Comparison of ENCODE assay signal across 8 cellular contexts in genomic region chr1:33429846-33430750, GRCh38. TPM values are rescaled to one million over a fixed set of nuclear protein-coding genes. Genes with fewer than 3 reads are reported as not detected.
A peak's percentile ranks its signal among the peaks of the same experiment; 100 is the strongest.
DNase-seq lines count a peak whose midpoint lies in the region; ATAC-seq and TF ChIP-seq lines count a peak whose summit lies in the region.

No MANE protein-coding gene starts in this region.

- H3K4me1 ChIP-seq in BE2C (no peaks in the 10 kb centered on the region), RWPE2 (ENCODE audit: insufficient read depth, poor library complexity, severe bottlenecking) (peaks cover 47% of the 10 kb centered on the region), endodermal cell (ENCODE audit: control insufficient read depth, insufficient read depth, low read length) (peaks cover 8% of the 10 kb centered on the region), muscle layer of duodenum (ENCODE audit: control insufficient read depth in 1 of 2, insufficient read depth in 2 of 2, low read length in 2 of 2) (peaks cover 3 to 15% of the 10 kb centered on the region in 2 donors), aorta (ENCODE audit: control insufficient read depth in 1 of 2, insufficient read depth in 2 of 2, low read length in 2 of 2) (peaks cover 0 to 7% of the 10 kb centered on the region in 2 donors)

- DNase-seq in BE2C, result peak; percentile 14
- no peak for DNase-seq in RWPE2 (ENCODE audit: low spot score)
- no peak for DNase-seq in endodermal cell
- DNase-seq in aorta, result peak; percentile 61 to 84
- no peak for DNase-seq in NK-92 treated with Interleukin-12 subunit alpha and Interleukin-12 subunit beta, amount 100 ng/mL, for 24 hours (lab: John Stamatoyannopoulos, UW)

- intact Hi-C loops in aorta (cut with DNase I), result no loop called here

- H3K27ac ChIP-seq in RWPE2 (ENCODE audit: poor library complexity, severe bottlenecking) (peak overlapping the region; percentile 93), endodermal cell (ENCODE audit: low read depth, low read length) (no peak overlapping the region), muscle layer of duodenum (ENCODE audit: low read length) (no peak overlapping the region), aorta (ENCODE audit: low read depth in 1 of 2, low read length in 2 of 2) (no peak overlapping the region)

- no peaks in the 10 kb centered on the region for H3K9me3 ChIP-seq in BE2C
- no peaks in the 10 kb centered on the region for H3K9me3 ChIP-seq in RWPE2 (ENCODE audit: severe bottlenecking)
- no peaks in the 10 kb centered on the region for H3K9me3 ChIP-seq in endodermal cell (ENCODE audit: control insufficient read depth, low read length)
- no peaks in the 10 kb centered on the region for H3K9me3 ChIP-seq in muscle layer of duodenum (ENCODE audit: control insufficient read depth in 1 of 2, low read length in 2 of 2)
- no peaks in the 10 kb centered on the region for H3K9me3 ChIP-seq in aorta (ENCODE audit: control insufficient read depth, low read length)

- WGBS in endodermal cell (ENCODE audit: insufficient coverage in 1 of 2, insufficient read length in 1 of 2), 2 experiments, result 2 to 5% methylated on average over 13 to 66 of the region's 66 CpGs
- WGBS in aorta, 2 donors, result 9 to 11% methylated on average over 57 to 66 of the region's 66 CpGs

- no peak for TF ChIP-seq CTCF in BE2C (IDR thresholded peaks at IDR 0.05; ENCODE audit: low read depth, low read length)
- no peak for TF ChIP-seq CTCF in RWPE2 (IDR thresholded peaks at IDR 0.05; ENCODE audit: poor library complexity, severe bottlenecking)
- no peak for TF ChIP-seq CTCF in endodermal cell (conservative IDR thresholded peaks at IDR 0.05)

- ATAC-seq in GM19351 (IDR thresholded peaks at IDR 0.05; ENCODE audit: unreplicated experiment) (peak; percentile 7), RWPE2 (ENCODE audit: low read depth) (no peak), aorta (ENCODE audit: low FRiP score) (peak; percentile 34), GM21529 (IDR thresholded peaks at IDR 0.05; ENCODE audit: unreplicated experiment) (no peak)

- H3K4me3 Mint-ChIP-seq in endodermal cell, result no peak overlapping the region

- H3K4me3 ChIP-seq in BE2C (ENCODE audit: low read depth, low read length) (peak overlapping the region; percentile 43), RWPE2 (ENCODE audit: severe bottlenecking) (peak overlapping the region; percentile 90), endodermal cell (ENCODE audit: low read length) (peak overlapping the region; percentile 78), muscle layer of duodenum (ENCODE audit: low read depth in 1 of 2, low read length in 2 of 2) (peak overlapping the region; percentile 67 to 70), aorta (ENCODE audit: low read length in 2 of 2) (peak overlapping the region; percentile 74 to 77)

- no peaks in the 10 kb centered on the region for H3K9me3 Mint-ChIP-seq in endodermal cell

- H3K36me3 ChIP-seq in BE2C (no peaks in the 10 kb centered on the region), RWPE2 (ENCODE audit: low read depth) (peaks cover 6% of the 10 kb centered on the region; the same call in 1 of the 2 replicates), endodermal cell (ENCODE audit: control insufficient read depth, insufficient read depth, low read length) (no peaks in the 10 kb centered on the region), muscle layer of duodenum (ENCODE audit: control insufficient read depth in 1 of 2, insufficient read depth in 2 of 2, low read length in 2 of 2) (no peaks in the 10 kb centered on the region), aorta (ENCODE audit: control insufficient read depth in 1 of 2, insufficient read depth in 2 of 2, low read length in 1 of 2) (peaks cover 0 to 2% of the 10 kb centered on the region in 2 donors)

- H3K36me3 Mint-ChIP-seq in endodermal cell (ENCODE audit: low read depth), result no peaks in the 10 kb centered on the region

- H3K9ac ChIP-seq in endodermal cell (ENCODE audit: extremely low read depth, low read length, poor library complexity, severe bottlenecking), result no peak overlapping the region

- peaks cover 7% of the 10 kb centered on the region for H3K27me3 Mint-ChIP-seq in endodermal cell (ENCODE audit: insufficient read depth)

- peaks cover 4% of the 10 kb centered on the region for H3K4me1 Mint-ChIP-seq in endodermal cell

- H3K27ac Mint-ChIP-seq in endodermal cell, result no peak overlapping the region

- H3K27me3 ChIP-seq in BE2C, result no peaks in the 10 kb centered on the region
- H3K27me3 ChIP-seq in RWPE2 (ENCODE audit: insufficient read depth, poor library complexity, severe bottlenecking), result no peaks in the 10 kb centered on the region
- peaks cover 27% of the 10 kb centered on the region for H3K27me3 ChIP-seq in endodermal cell (ENCODE audit: control insufficient read depth, insufficient read depth, low read length, poor library complexity, severe bottlenecking)
- no peaks in the 10 kb centered on the region for H3K27me3 ChIP-seq in muscle layer of duodenum (ENCODE audit: low read depth, low read length)
- no peaks in the 10 kb centered on the region for H3K27me3 ChIP-seq in aorta (ENCODE audit: control insufficient read depth in 1 of 2, insufficient read depth in 2 of 2, low read length in 1 of 2)

RNA-seq across cellular contexts. Expression of gene PHC2, which starts 0.8 kb away (rescaled TPM):
- 36.8 TPM for polyA plus RNA-seq in BE2C (2012; ENCODE audit: insufficient read depth, insufficient read length, low read depth)
- total RNA-seq in endodermal cell (10 to 100 TPM; 32.1 to 43.9 TPM), aorta (100 to 1,000 TPM in 1 of 2 donors, 10 to 100 TPM in 1; 96.6 to 156 TPM)
- polyA plus RNA-seq in endodermal cell (2013, experiment 1 of 2), result 128 TPM
- polyA plus RNA-seq in endodermal cell (2013, experiment 2 of 2), result 129 TPM
- polyA plus RNA-seq in aorta, result 100 to 1,000 TPM in 1 of 2 donors, 10 to 100 TPM in 1; 82.4 to 118 TPM

RNA-seq across cellular contexts. Expression of gene ZSCAN20, which starts 42.3 kb away (rescaled TPM):
- polyA plus RNA-seq in BE2C (2012; ENCODE audit: insufficient read depth, insufficient read length, low read depth), result 0.63 TPM
- total RNA-seq in endodermal cell, result 1 to 10 TPM; 5.8 to 6.1 TPM
- 5.0 TPM for polyA plus RNA-seq in endodermal cell (2013, experiment 1 of 2)
- polyA plus RNA-seq in endodermal cell (2013, experiment 2 of 2), result 4.0 TPM
- total RNA-seq in aorta, result 1 to 10 TPM; 5.9 to 8.0 TPM
- 1 to 10 TPM; 2.1 to 2.2 TPM for polyA plus RNA-seq in aorta

Comparison
In these comparisons a context has a peak if more than half of its experiments do, and no peak if none do; other contexts are left out.
1. DNase-seq: peak in BE2C (single experiment) and aorta (2 of 2); none in RWPE2 (single experiment), endodermal cell (single experiment) and NK-92 treated with Interleukin-12 subunit alpha and Interleukin-12 subunit beta, amount 100 ng/mL, for 24 hours (single experiment).
2. ATAC-seq: peak in GM19351 (single experiment) and aorta (single experiment); none in RWPE2 (single experiment) and GM21529 (single experiment).
3. Peak in every context shown above with its lines, with median percentiles within 50 percentile points of each other: H3K4me3 ChIP-seq.